ENCODE assay signal across 18 cellular contexts in genomic region chr3:48984648-48985047, GRCh38. TPM values are rescaled to one million over a fixed set of nuclear protein-coding genes. Genes with fewer than 3 reads are reported as not detected.
DNase-seq lines count a peak whose midpoint lies in the region; ATAC-seq and TF ChIP-seq lines count a peak whose summit lies in the region.
"Had no signal": no experiment of that assay in that cellular context is flagged by ENCODE, and none has a peak within 500 bp of the region (broad histone marks: within the 10 kb centered on the region; RNA-seq: fewer than 3 reads in every experiment).

No MANE protein-coding gene starts in this region.

- BruUV-seq in mammary epithelial cell (replicated peaks; lab: Mats Ljungman, UMichigan): no TSS peak

- CTCF ChIA-PET in activated naive CD4-positive, alpha-beta T cell treated with anti-CD3 and anti-CD28 coated beads for 36 hours (lab: Charles Lee): interaction anchor here (0.6 to 1.9 kb wide), 2 partner anchors 38 to 52 kb away, joined by 3 to 6 read pairs; partner anchors contain the start of gene NDUFAF3
- CTCF ChIA-PET in mammary epithelial cell (lab: Charles Lee; ENCODE audit: low non-redundant PET): no interaction called here
- CTCF ChIA-PET in CD4-positive, alpha-beta memory T cell (lab: Charles Lee; ENCODE audit: partially characterized antibody): interaction anchor here (0.5 to 9.0 kb wide), 5 partner anchors 22 to 174 kb away, joined by 3 to 136 read pairs (median 4); partner anchors contain the start of genes NDUFAF3 and WDR6

- no peaks in the 10 kb centered on the region for H3K79me2 ChIP-seq in mammary epithelial cell (ENCODE audit: insufficient read depth, low read length)
- H3K79me2 ChIP-seq in smooth muscle cell (ENCODE audit: low read depth): no peaks in the 10 kb centered on the region

- no peak for TF ChIP-seq POLR2A in adrenal gland (IDR thresholded peaks at IDR 0.05)

- in situ Hi-C loops in mammary epithelial cell (cut with MboI; ENCODE audit: low sequenced_read_pairs in 2 of 2): no loop called here

- H3K27ac Mint-ChIP-seq in activated naive CD4-positive, alpha-beta T cell treated with anti-CD3 and anti-CD28 coated beads for 36 hours: peak overlapping the region; percentile 55
- peak overlapping the region in 3 of 7 donors; percentile 18 to 66 (median 43) for H3K27ac Mint-ChIP-seq in CD4-positive, alpha-beta memory T cell
- H3K27ac Mint-ChIP-seq: activated CD8-positive, alpha-beta T cell treated with anti-CD3 and anti-CD28 coated beads, Interleukin-2, amount 10 ng/mL, durations not matched to agents 7 days and 5 days; activated naive CD8-positive, alpha-beta T cell treated with anti-CD3 and anti-CD28 coated beads, Interleukin-2, amount 10 ng/mL, durations not matched to agents 7 days and 5 days had no signal

- H3K9me3 Mint-ChIP-seq in activated naive CD4-positive, alpha-beta T cell treated with anti-CD3 and anti-CD28 coated beads for 36 hours: no peaks in the 10 kb centered on the region
- H3K9me3 Mint-ChIP-seq in CD4-positive, alpha-beta memory T cell: no peaks in the 10 kb centered on the region
- H3K9me3 Mint-ChIP-seq: activated naive CD8-positive, alpha-beta T cell treated with anti-CD3 and anti-CD28 coated beads, Interleukin-2, amount 10 ng/mL, durations not matched to agents 7 days and 5 days; activated T-cell treated with anti-CD3 and anti-CD28 coated beads, Interleukin-2, amount 50 U/mL, for 4 hours had no signal

- no peaks in the 10 kb centered on the region for H3K27me3 ChIP-seq in mammary epithelial cell (ENCODE audit: insufficient read depth, low read length)
- H3K27me3 ChIP-seq in smooth muscle cell (ENCODE audit: low read depth): no peaks in the 10 kb centered on the region
- no peaks in the 10 kb centered on the region for H3K27me3 ChIP-seq in adrenal gland
- H3K27me3 ChIP-seq in CD4-positive, alpha-beta memory T cell (ENCODE audit: insufficient read depth, low read length): no peaks in the 10 kb centered on the region
- H3K27me3 ChIP-seq: spleen, tibial nerve had no signal

- dilution Hi-C loops in mammary epithelial cell (cut with HindIII; ENCODE audit: low sequenced_read_pairs): no loop called here

- H3K36me3 ChIP-seq in mammary epithelial cell (ENCODE audit: insufficient read depth, low read length) (peaks cover 25% of the 10 kb centered on the region), smooth muscle cell (ENCODE audit: low read depth) (no peaks in the 10 kb centered on the region), adrenal gland (replicated peaks in 1 of 2) (peaks cover 0 to 45% of the 10 kb centered on the region in 2 donors)
- H3K36me3 ChIP-seq in CD4-positive, alpha-beta memory T cell (ENCODE audit: insufficient read depth, low read length): peaks cover 41% of the 10 kb centered on the region

- H3K27me3 Mint-ChIP-seq in activated naive CD4-positive, alpha-beta T cell treated with anti-CD3 and anti-CD28 coated beads for 36 hours (ENCODE audit: low read depth): no peaks in the 10 kb centered on the region
- H3K27me3 Mint-ChIP-seq in CD4-positive, alpha-beta memory T cell: no peaks in the 10 kb centered on the region
- H3K27me3 Mint-ChIP-seq: activated naive CD8-positive, alpha-beta T cell treated with anti-CD3 and anti-CD28 coated beads, Interleukin-2, amount 10 ng/mL, durations not matched to agents 7 days and 5 days had no signal

- peaks cover 14% of the 10 kb centered on the region for H3K4me1 Mint-ChIP-seq in activated naive CD4-positive, alpha-beta T cell treated with anti-CD3 and anti-CD28 coated beads for 36 hours (ENCODE audit: low read depth)
- H3K4me1 Mint-ChIP-seq in CD4-positive, alpha-beta memory T cell: peaks cover 12 to 19% (median 15%) of the 10 kb centered on the region in 4 donors

- H4K20me1 ChIP-seq in mammary epithelial cell (ENCODE audit: insufficient read depth, low read length) (no peaks in the 10 kb centered on the region), smooth muscle cell (ENCODE audit: low read depth) (no peaks in the 10 kb centered on the region)

- DNase-seq in activated naive CD4-positive, alpha-beta T cell treated with anti-CD3 and anti-CD28 coated beads for 36 hours: no peak
- no peak for DNase-seq in activated naive CD4-positive, alpha-beta T cell treated with Interleukin-2 at 50 U/mL for 16 hours
- DNase-seq in M059J (ENCODE audit: low read depth): peak; percentile 10
- peak; percentile 19 for DNase-seq in mammary epithelial cell
- DNase-seq in smooth muscle cell (lab: John Stamatoyannopoulos, UW; ENCODE audit: unreplicated experiment): no peak
- DNase-seq in adrenal gland: no peak
- DNase-seq in CD4-positive, alpha-beta memory T cell: no peak
- DNase-seq: activated CD8-positive, alpha-beta T cell treated with anti-CD3 and anti-CD28 coated beads, Interleukin-2, amount 10 ng/mL, durations not matched to agents 7 days and 5 days; activated naive CD8-positive, alpha-beta T cell treated with anti-CD3 and anti-CD28 coated beads, Interleukin-2, amount 10 ng/mL, durations not matched to agents 7 days and 5 days; activated T-cell treated with anti-CD3 and anti-CD28 coated beads, Interleukin-2, amount 50 U/mL, for 4 hours; NCI-H1417; NCI-H510A treated with DMSO at 0.1 percent for 48 hours; spleen; stimulated activated CD4-positive, alpha-beta T cell treated with anti-CD3 and anti-CD28 coated beads, Interleukin-4, amount 100 ng/mL, for 1 hour; stimulated activated naive CD4-positive, alpha-beta T cell treated with Interleukin-2 at 50 U/mL for 16 hours had no signal

- H3K27ac ChIP-seq in mammary epithelial cell (ENCODE audit: insufficient read depth, low read depth, low read length): no peak overlapping the region
- H3K27ac ChIP-seq in smooth muscle cell (ENCODE audit: low read depth): peak overlapping the region; percentile 42
- H3K27ac ChIP-seq in adrenal gland: no peak overlapping the region
- no peak overlapping the region for H3K27ac ChIP-seq in CD4-positive, alpha-beta memory T cell (ENCODE audit: low read depth, low read length)
- H3K27ac ChIP-seq: SK-N-MC, spleen, tibial nerve had no signal

- H2AFZ ChIP-seq in mammary epithelial cell (ENCODE audit: low read depth, low read length) (no peak overlapping the region), smooth muscle cell (ENCODE audit: low read depth) (no peak overlapping the region)

- H3K4me3 Mint-ChIP-seq in activated naive CD4-positive, alpha-beta T cell treated with anti-CD3 and anti-CD28 coated beads for 36 hours: no peak overlapping the region
- no peak overlapping the region for H3K4me3 Mint-ChIP-seq in CD4-positive, alpha-beta memory T cell
- H3K4me3 Mint-ChIP-seq: activated CD8-positive, alpha-beta T cell treated with anti-CD3 and anti-CD28 coated beads, Interleukin-2, amount 10 ng/mL, durations not matched to agents 7 days and 5 days; activated naive CD8-positive, alpha-beta T cell treated with anti-CD3 and anti-CD28 coated beads, Interleukin-2, amount 10 ng/mL, durations not matched to agents 7 days and 5 days; activated T-cell treated with anti-CD3 and anti-CD28 coated beads, Interleukin-2, amount 50 U/mL, for 4 hours had no signal

- H3K4me1 ChIP-seq in mammary epithelial cell (ENCODE audit: insufficient read depth, low read length): peaks cover 8% of the 10 kb centered on the region
- H3K4me1 ChIP-seq in smooth muscle cell (ENCODE audit: low read depth): peaks cover 8% of the 10 kb centered on the region
- peaks cover 8 to 12% of the 10 kb centered on the region in 2 donors for H3K4me1 ChIP-seq in adrenal gland (replicated peaks in 1 of 2)
- peaks cover 19% of the 10 kb centered on the region for H3K4me1 ChIP-seq in CD4-positive, alpha-beta memory T cell (ENCODE audit: insufficient read depth, low read length)

- TF ChIP-seq CTCF in mammary epithelial cell (conservative IDR thresholded peaks at IDR 0.05 in 1 of 2, IDR thresholded peaks at IDR 0.05 in 1 of 2; ENCODE audit: extremely low read depth in 1 of 2, insufficient read depth in 1 of 2, low read depth in 1 of 2, low read length in 2 of 2): no peak
- TF ChIP-seq CTCF in smooth muscle cell (IDR thresholded peaks at IDR 0.05; ENCODE audit: borderline replicate concordance, insufficient read depth, poor library complexity, severe bottlenecking): no peak
- no peak for TF ChIP-seq CTCF in adrenal gland (IDR thresholded peaks at IDR 0.05)

- intact Hi-C loops in activated naive CD4-positive, alpha-beta T cell treated with anti-CD3 and anti-CD28 coated beads for 36 hours (cut with micrococcal nuclease): no loop called here
- intact Hi-C loops in mammary epithelial cell (cut with micrococcal nuclease) (no loop called here), adrenal gland (cut with DNase I) (no loop called here)
- intact Hi-C loops in CD4-positive, alpha-beta memory T cell (cut with micrococcal nuclease): no loop called here

- peaks cover 3% of the 10 kb centered on the region for H3F3A ChIP-seq in smooth muscle cell (ENCODE audit: low read depth)

- no peak overlapping the region for H3K9ac ChIP-seq in mammary epithelial cell (ENCODE audit: insufficient read depth, low read length)
- no peak overlapping the region for H3K9ac ChIP-seq in smooth muscle cell (ENCODE audit: low read depth)

- peaks cover 18% of the 10 kb centered on the region for H3K36me3 Mint-ChIP-seq in activated naive CD4-positive, alpha-beta T cell treated with anti-CD3 and anti-CD28 coated beads for 36 hours (ENCODE audit: low read depth)
- peaks cover 37 to 58% of the 10 kb centered on the region in 2 donors for H3K36me3 Mint-ChIP-seq in CD4-positive, alpha-beta memory T cell

- POLR2A ChIA-PET in CD4-positive, alpha-beta memory T cell (lab: Charles Lee; ENCODE audit: partially characterized antibody): interaction anchor here (1.0 to 15.0 kb wide), 2 partner anchors 23 to 36 kb away, joined by 3 to 377 read pairs; partner anchors contain the start of genes DALRD3, IMPDH2, NDUFAF3 and WDR6

- no peak for ATAC-seq in HG03039 (IDR thresholded peaks at IDR 0.05; ENCODE audit: unreplicated experiment)
- ATAC-seq: activated CD8-positive, alpha-beta T cell treated with anti-CD3 and anti-CD28 coated beads, Interleukin-2, amount 10 ng/mL, durations not matched to agents 7 days and 5 days; activated T-cell treated with anti-CD3 and anti-CD28 coated beads, Interleukin-2, amount 50 U/mL, for 4 hours had no signal

- H3K4me2 ChIP-seq in mammary epithelial cell (ENCODE audit: insufficient read depth, low read depth, low read length): no peak overlapping the region
- no peak overlapping the region for H3K4me2 ChIP-seq in smooth muscle cell

- no peaks in the 10 kb centered on the region for H3K9me3 ChIP-seq in mammary epithelial cell (replicated peaks; ENCODE audit: insufficient read depth, low read length)
- H3K9me3 ChIP-seq in smooth muscle cell (replicated peaks; ENCODE audit: low read depth): no peaks in the 10 kb centered on the region
- H3K9me3 ChIP-seq in adrenal gland (replicated peaks in 1 of 3): no peaks in the 10 kb centered on the region
- H3K9me3 ChIP-seq in CD4-positive, alpha-beta memory T cell (ENCODE audit: control insufficient read depth in 1 of 2, low read length in 2 of 2): no peaks in the 10 kb centered on the region
- H3K9me3 ChIP-seq: spleen, tibial nerve had no signal

- H3K4me3 ChIP-seq in mammary epithelial cell (replicated peaks in 1 of 3; ENCODE audit: insufficient read depth in 1 of 3, low read depth in 2 of 3, low read length in 3 of 3) (no peak overlapping the region), smooth muscle cell (no peak overlapping the region), adrenal gland (no peak overlapping the region)
- no peak overlapping the region for H3K4me3 ChIP-seq in CD4-positive, alpha-beta memory T cell (ENCODE audit: low read length in 2 of 2)
- H3K4me3 ChIP-seq: SK-N-MC, spleen, tibial nerve had no signal

RNA-seq across cellular contexts. Expression of gene P4HTM, which starts 5.4 kb away (rescaled TPM):
- 10 to 100 TPM; 20.2 to 21.7 TPM for total RNA-seq in activated naive CD4-positive, alpha-beta T cell treated with anti-CD3 and anti-CD28 coated beads for 36 hours
- 13.3 and 25.7 TPM in 2 replicates for total RNA-seq in M059J (2014; rRNA removed; shearing (Covaris generic))
- 10 to 100 TPM in 1 of 2 donors, 1 to 10 TPM in 1; 8.1 to 10.2 TPM for total RNA-seq in mammary epithelial cell
- 4.7 TPM for polyA plus RNA-seq in mammary epithelial cell
- 2.9 TPM for polyA minus RNA-seq in mammary epithelial cell
- total RNA-seq in smooth muscle cell: 20.3 and 22.7 TPM in 2 replicates
- polyA plus RNA-seq in smooth muscle cell: 29.9 and 30.4 TPM in 2 replicates
- 100 to 1,000 TPM in 4 of 8 donors, 10 to 100 TPM in 4; 56.7 to 174 (median 102) TPM for total RNA-seq in adrenal gland
- 100 to 1,000 TPM in 2 of 3 donors, 10 to 100 TPM in 1; 26.6 to 155 (median 129) TPM for polyA plus RNA-seq in adrenal gland
- 10 to 100 TPM; 79.3 to 87.3 TPM for total RNA-seq in CD4-positive, alpha-beta memory T cell
- polyA plus RNA-seq in CD4-positive, alpha-beta memory T cell: 10 to 100 TPM; 29.7 to 32.8 TPM

RNA-seq across cellular contexts. Expression of gene WDR6, which starts 22.5 kb away (rescaled TPM):
- total RNA-seq in activated naive CD4-positive, alpha-beta T cell treated with anti-CD3 and anti-CD28 coated beads for 36 hours: 100 to 1,000 TPM; 119 to 120 TPM
- 27.0 and 39.0 TPM in 2 replicates for total RNA-seq in M059J (2014; rRNA removed; shearing (Covaris generic))
- total RNA-seq in mammary epithelial cell: 100 to 1,000 TPM in 1 of 2 donors, 10 to 100 TPM in 1; 91.2 to 108 TPM
- 93.9 TPM for polyA plus RNA-seq in mammary epithelial cell
- 208 TPM for polyA minus RNA-seq in mammary epithelial cell
- total RNA-seq in smooth muscle cell: 61.8 and 72.8 TPM in 2 replicates
- polyA plus RNA-seq in smooth muscle cell: 86.8 and 115 TPM in 2 replicates
- total RNA-seq in adrenal gland: 100 to 1,000 TPM; 106 to 431 (median 177) TPM
- polyA plus RNA-seq in adrenal gland: 100 to 1,000 TPM in 2 of 3 donors, 10 to 100 TPM in 1; 86.0 to 699 (median 442) TPM
- 100 to 1,000 TPM; 287 to 295 TPM for total RNA-seq in CD4-positive, alpha-beta memory T cell
- 100 to 1,000 TPM; 105 to 143 TPM for polyA plus RNA-seq in CD4-positive, alpha-beta memory T cell

RNA-seq across cellular contexts. Expression of gene DALRD3, which starts 33.7 kb away (rescaled TPM):
- total RNA-seq in activated naive CD4-positive, alpha-beta T cell treated with anti-CD3 and anti-CD28 coated beads for 36 hours: 10 to 100 TPM; 19.5 to 19.7 TPM
- 23.2 and 23.6 TPM in 2 replicates for total RNA-seq in M059J (2014; rRNA removed; shearing (Covaris generic))
- total RNA-seq in mammary epithelial cell (10 to 100 TPM; 20.3 to 27.8 TPM), smooth muscle cell (32.1 and 35.6 TPM in 2 replicates), adrenal gland (10 to 100 TPM; 18.4 to 87.9 (median 46.7) TPM)
- polyA plus RNA-seq in mammary epithelial cell (48.8 TPM), smooth muscle cell (39.0 and 51.1 TPM in 2 replicates), adrenal gland (10 to 100 TPM; 22.8 to 65.2 (median 53.1) TPM)
- 170 TPM for polyA minus RNA-seq in mammary epithelial cell
- 10 to 100 TPM; 31.2 to 32.8 TPM for total RNA-seq in CD4-positive, alpha-beta memory T cell
- 10 to 100 TPM; 32.2 to 41.3 TPM for polyA plus RNA-seq in CD4-positive, alpha-beta memory T cell

RNA-seq across cellular contexts. Expression of gene NDUFAF3, which starts 37.3 kb away (rescaled TPM):
- 100 to 1,000 TPM; 113 to 115 TPM for total RNA-seq in activated naive CD4-positive, alpha-beta T cell treated with anti-CD3 and anti-CD28 coated beads for 36 hours
- total RNA-seq in M059J (2014; rRNA removed; shearing (Covaris generic)): 174 and 181 TPM in 2 replicates
- total RNA-seq in mammary epithelial cell: 10 to 100 TPM; 27.0 to 83.6 TPM
- polyA plus RNA-seq in mammary epithelial cell: 73.1 TPM
- 41.2 TPM for polyA minus RNA-seq in mammary epithelial cell
- 113 and 124 TPM in 2 replicates for total RNA-seq in smooth muscle cell
- 169 and 175 TPM in 2 replicates for polyA plus RNA-seq in smooth muscle cell
- 100 to 1,000 TPM in 7 of 8 donors, 10 to 100 TPM in 1; 87.2 to 442 (median 173) TPM for total RNA-seq in adrenal gland
- 100 to 1,000 TPM; 102 to 578 (median 269) TPM for polyA plus RNA-seq in adrenal gland
- total RNA-seq in CD4-positive, alpha-beta memory T cell: 10 to 100 TPM; 77.9 to 85.7 TPM
- polyA plus RNA-seq in CD4-positive, alpha-beta memory T cell: 100 to 1,000 TPM; 145 to 169 TPM

RNA-seq across cellular contexts. Expression of gene IMPDH2, which starts 44.5 kb away (rescaled TPM):
- total RNA-seq in activated naive CD4-positive, alpha-beta T cell treated with anti-CD3 and anti-CD28 coated beads for 36 hours: 100 to 1,000 TPM; 565 to 593 TPM
- total RNA-seq in M059J (2014; rRNA removed; shearing (Covaris generic)): 112 and 119 TPM in 2 replicates
- 100 to 1,000 TPM; 204 to 205 TPM for total RNA-seq in mammary epithelial cell
- polyA plus RNA-seq in mammary epithelial cell: 235 TPM
- 360 TPM for polyA minus RNA-seq in mammary epithelial cell
- 121 and 128 TPM in 2 replicates for total RNA-seq in smooth muscle cell
- polyA plus RNA-seq in smooth muscle cell: 105 and 127 TPM in 2 replicates
- total RNA-seq in adrenal gland: 100 to 1,000 TPM; 113 to 208 (median 127) TPM
- 100 to 1,000 TPM; 145 to 171 (median 152) TPM for polyA plus RNA-seq in adrenal gland
- total RNA-seq in CD4-positive, alpha-beta memory T cell: 10 to 100 TPM; 87.5 to 89.6 TPM
- 10 to 100 TPM; 82.9 to 87.5 TPM for polyA plus RNA-seq in CD4-positive, alpha-beta memory T cell

Comparison
In these comparisons a context has a peak if more than half of its experiments do, and no peak if none do; other contexts are left out.
1. DNase-seq: peak in M059J (single experiment) and mammary epithelial cell (single experiment); none in activated naive CD4-positive, alpha-beta T cell treated with anti-CD3 and anti-CD28 coated beads for 36 hours (single experiment), activated naive CD4-positive, alpha-beta T cell treated with Interleukin-2 at 50 U/mL for 16 hours (single experiment), smooth muscle cell (single experiment), adrenal gland (0 of 7) and CD4-positive, alpha-beta memory T cell (0 of 5).